1 cellular context compared by ENCODE assay signal in the genomic region with DNA sequence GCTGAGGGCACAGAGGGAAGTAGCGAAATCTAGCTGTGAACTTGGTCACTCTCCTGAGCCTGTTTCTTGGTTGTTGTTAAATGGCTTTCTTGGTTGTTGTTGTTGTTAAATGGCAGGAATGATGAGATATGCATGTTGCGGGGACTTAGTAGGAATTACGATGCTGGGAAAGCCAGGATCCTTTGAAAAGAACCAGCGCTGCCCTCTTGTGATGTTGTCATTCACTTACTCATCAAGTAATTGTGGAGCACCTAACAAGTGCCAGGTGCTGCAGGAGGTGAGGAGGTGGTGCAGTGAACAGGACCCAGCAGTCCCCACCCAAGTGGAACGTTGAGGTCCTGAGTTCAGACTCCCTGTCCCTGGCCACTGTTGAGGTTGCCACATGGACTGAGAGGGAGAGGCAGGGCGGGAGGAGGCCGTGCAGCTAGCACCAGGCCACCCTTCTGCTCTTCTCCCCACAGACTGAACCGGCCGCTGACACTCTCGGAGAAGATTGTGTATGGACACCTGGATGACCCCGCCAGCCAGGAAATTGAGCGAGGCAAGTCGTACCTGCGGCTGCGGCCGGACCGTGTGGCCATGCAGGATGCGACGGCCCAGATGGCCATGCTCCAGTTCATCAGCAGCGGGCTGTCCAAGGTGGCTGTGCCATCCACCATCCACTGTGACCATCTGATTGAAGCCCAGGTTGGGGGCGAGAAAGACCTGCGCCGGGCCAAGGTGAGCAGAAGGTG.
TF ChIP-seq lines count a peak whose summit lies in the region.

No MANE protein-coding gene starts in this region.

TF ChIP-seq in HepG2, 621 proteins besides CTCF, POLR2A, EP300 and RAD21:
- no peak for TF ChIP-seq GATA4 (IDR thresholded peaks at IDR 0.05; ENCODE audit: borderline replicate concordance, low read depth)
- 0 out of 2 replicates have a peak, but pooled peaks have one; percentile 10 for TF ChIP-seq ZNF687 (CRISPR knock-in tag; IDR thresholded peaks at IDR 0.05)
